Comparison of ENCODE assay signal across 24 cellular contexts in the genomic region with DNA sequence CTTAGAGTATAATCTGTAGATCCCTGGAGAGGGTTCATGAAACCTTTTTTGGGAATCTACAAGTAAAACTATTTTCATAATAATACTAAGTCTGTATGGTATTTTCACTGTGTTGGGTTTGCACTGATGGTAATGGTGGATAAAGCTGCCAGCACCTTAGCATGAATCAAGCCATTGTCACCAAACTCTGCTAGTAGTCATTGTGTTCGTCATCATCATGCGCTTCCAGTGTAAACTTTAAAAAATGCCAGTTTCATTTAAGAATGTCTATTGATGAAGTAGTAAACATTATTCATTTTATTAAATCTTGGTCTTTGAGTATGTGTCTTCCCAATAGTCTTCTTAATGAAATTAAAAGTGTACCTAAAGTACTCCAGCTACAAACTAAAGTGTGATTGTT. TPM values are rescaled to one million over a fixed set of nuclear protein-coding genes. Genes with fewer than 3 reads are reported as not detected.
DNase-seq lines count a peak whose midpoint lies in the region; ATAC-seq, FAIRE-seq and TF ChIP-seq lines count a peak whose summit lies in the region.
"Had no signal": no experiment of that assay in that cellular context is flagged by ENCODE, and none has a peak within 500 bp of the region (broad histone marks: within the 10 kb centered on the region; RNA-seq: fewer than 3 reads in every experiment).

No MANE protein-coding gene starts in this region.

- DNase-seq in Ammon's horn (ENCODE audit: low spot score) (peak; percentile 59), ascending aorta (ENCODE audit: low spot score in 2 of 2) (no peak), frontal cortex (ENCODE audit: low spot score in 2 of 2) (no peak), putamen (ENCODE audit: low spot score) (peak; percentile 56)
- DNase-seq in activated T-helper 1 cell treated with anti-CD3 and anti-CD28 coated beads, Interleukin-12 subunit alpha, Interleukin-12 subunit beta, Interleukin-2, Interleukin-4 antibody, amounts not matched to agents 30 ng/mL and 10 ng/mL and 1 ng/mL, durations not matched to agents 14 hours and 24 hours and 36 hours (ENCODE audit: low spot score) = no peak
- DNase-seq in activated CD4-positive, alpha-beta T cell treated with anti-CD3 and anti-CD28 coated beads, Interleukin-2, amount 10 ng/mL, durations not matched to agents 24 days and 14 days = no peak
- DNase-seq: AML-193, COR-L47, DMS 273 treated with DMSO at 0.1 percent for 48 hours, DND-41, GOT3, Karpas-422, NCI-H1417 treated with DMSO at 0.1 percent for 48 hours, NCI-H187 treated with DMSO at 0.1 percent for 48 hours, NCI-H345, NCI-H526, Peyer's patch had no signal

- H3K27ac ChIP-seq in ascending aorta = peak overlapping the region; percentile 41 to 42
- H3K27ac ChIP-seq: 22Rv1, Peyer's patch had no signal

- intact Hi-C loops in ascending aorta (cut with DNase I) = no loop called here
- intact Hi-C loops in activated T-helper 1 cell treated with anti-CD3 and anti-CD28 coated beads, Interleukin-12 subunit alpha, Interleukin-12 subunit beta, Interleukin-2, Interleukin-4 antibody, amounts not matched to agents 30 ng/mL and 10 ng/mL and 1 ng/mL, durations not matched to agents 14 hours and 24 hours and 36 hours (cut with micrococcal nuclease) = no loop called here
- intact Hi-C loops in activated CD4-positive, alpha-beta T cell treated with anti-CD3 and anti-CD28 coated beads, Interleukin-2, amount 10 ng/mL, durations not matched to agents 24 days and 14 days (cut with micrococcal nuclease) = no loop called here

- peaks cover 34% of the 10 kb centered on the region for H3K36me3 Mint-ChIP-seq in activated T-helper 1 cell treated with anti-CD3 and anti-CD28 coated beads, Interleukin-12 subunit alpha, Interleukin-12 subunit beta, Interleukin-2, Interleukin-4 antibody, amounts not matched to agents 30 ng/mL and 10 ng/mL and 1 ng/mL, durations not matched to agents 14 hours and 24 hours and 36 hours (ENCODE audit: low read depth)
- H3K36me3 Mint-ChIP-seq in activated CD4-positive, alpha-beta T cell treated with anti-CD3 and anti-CD28 coated beads, Interleukin-2, amount 10 ng/mL, durations not matched to agents 24 days and 14 days (ENCODE audit: low read depth) = peaks cover 44% of the 10 kb centered on the region

- no peak overlapping the region for H3K4me3 Mint-ChIP-seq in activated T-helper 1 cell treated with anti-CD3 and anti-CD28 coated beads, Interleukin-12 subunit alpha, Interleukin-12 subunit beta, Interleukin-2, Interleukin-4 antibody, amounts not matched to agents 30 ng/mL and 10 ng/mL and 1 ng/mL, durations not matched to agents 14 hours and 24 hours and 36 hours
- no peak overlapping the region for H3K4me3 Mint-ChIP-seq in activated CD4-positive, alpha-beta T cell treated with anti-CD3 and anti-CD28 coated beads, Interleukin-2, amount 10 ng/mL, durations not matched to agents 24 days and 14 days
- H3K4me3 Mint-ChIP-seq: IgD-negative memory B cell had no signal

- peak; percentile 65 for FAIRE-seq in frontal cortex (lab: Jason Lieb, UNC)

- no peaks in the 10 kb centered on the region for H3K27me3 Mint-ChIP-seq in activated T-helper 1 cell treated with anti-CD3 and anti-CD28 coated beads, Interleukin-12 subunit alpha, Interleukin-12 subunit beta, Interleukin-2, Interleukin-4 antibody, amounts not matched to agents 30 ng/mL and 10 ng/mL and 1 ng/mL, durations not matched to agents 14 hours and 24 hours and 36 hours (ENCODE audit: insufficient read depth)
- H3K27me3 Mint-ChIP-seq in activated CD4-positive, alpha-beta T cell treated with anti-CD3 and anti-CD28 coated beads, Interleukin-2, amount 10 ng/mL, durations not matched to agents 24 days and 14 days = no peaks in the 10 kb centered on the region
- H3K27me3 Mint-ChIP-seq: IgD-negative memory B cell had no signal

- H3K36me3 ChIP-seq in ascending aorta = peaks cover 37 to 54% of the 10 kb centered on the region in 2 donors

- no peaks in the 10 kb centered on the region for H3K4me1 Mint-ChIP-seq in activated T-helper 1 cell treated with anti-CD3 and anti-CD28 coated beads, Interleukin-12 subunit alpha, Interleukin-12 subunit beta, Interleukin-2, Interleukin-4 antibody, amounts not matched to agents 30 ng/mL and 10 ng/mL and 1 ng/mL, durations not matched to agents 14 hours and 24 hours and 36 hours (ENCODE audit: low read depth)
- no peaks in the 10 kb centered on the region for H3K4me1 Mint-ChIP-seq in activated CD4-positive, alpha-beta T cell treated with anti-CD3 and anti-CD28 coated beads, Interleukin-2, amount 10 ng/mL, durations not matched to agents 24 days and 14 days
- H3K4me1 Mint-ChIP-seq: IgD-negative memory B cell had no signal

- H3K9me3 Mint-ChIP-seq in activated T-helper 1 cell treated with anti-CD3 and anti-CD28 coated beads, Interleukin-12 subunit alpha, Interleukin-12 subunit beta, Interleukin-2, Interleukin-4 antibody, amounts not matched to agents 30 ng/mL and 10 ng/mL and 1 ng/mL, durations not matched to agents 14 hours and 24 hours and 36 hours = no peaks in the 10 kb centered on the region
- H3K9me3 Mint-ChIP-seq in activated CD4-positive, alpha-beta T cell treated with anti-CD3 and anti-CD28 coated beads, Interleukin-2, amount 10 ng/mL, durations not matched to agents 24 days and 14 days = no peaks in the 10 kb centered on the region
- H3K9me3 Mint-ChIP-seq: IgD-negative memory B cell had no signal

- H3K9me3 ChIP-seq in ascending aorta = no peaks in the 10 kb centered on the region
- H3K9me3 ChIP-seq: Peyer's patch had no signal

- no peaks in the 10 kb centered on the region for H3K27me3 ChIP-seq in ascending aorta
- H3K27me3 ChIP-seq: Peyer's patch had no signal

- ATAC-seq in GM18520 (IDR thresholded peaks at IDR 0.05; ENCODE audit: unreplicated experiment) = no peak
- no peak for ATAC-seq in GM21447 (IDR thresholded peaks at IDR 0.05; ENCODE audit: unreplicated experiment)
- ATAC-seq: HCT116 had no signal

- no peaks in the 10 kb centered on the region for H3K4me1 ChIP-seq in ascending aorta
- H3K4me1 ChIP-seq: Peyer's patch had no signal

- H3K27ac Mint-ChIP-seq in activated T-helper 1 cell treated with anti-CD3 and anti-CD28 coated beads, Interleukin-12 subunit alpha, Interleukin-12 subunit beta, Interleukin-2, Interleukin-4 antibody, amounts not matched to agents 30 ng/mL and 10 ng/mL and 1 ng/mL, durations not matched to agents 14 hours and 24 hours and 36 hours = no peak overlapping the region
- H3K27ac Mint-ChIP-seq in activated CD4-positive, alpha-beta T cell treated with anti-CD3 and anti-CD28 coated beads, Interleukin-2, amount 10 ng/mL, durations not matched to agents 24 days and 14 days = no peak overlapping the region
- H3K27ac Mint-ChIP-seq: IgD-negative memory B cell had no signal

- TF ChIP-seq CTCF in ascending aorta (IDR thresholded peaks at IDR 0.05) = no peak

- H3K4me3 ChIP-seq in ascending aorta = no peak overlapping the region
- H3K4me3 ChIP-seq: Peyer's patch had no signal

RNA-seq across cellular contexts. Expression of a gene that starts 15.0 kb away (rescaled TPM):
- total RNA-seq in ascending aorta (19.1 TPM), frontal cortex (16.7 TPM)
- total RNA-seq in activated T-helper 1 cell treated with anti-CD3 and anti-CD28 coated beads, Interleukin-12 subunit alpha, Interleukin-12 subunit beta, Interleukin-2, Interleukin-4 antibody, amounts not matched to agents 30 ng/mL and 10 ng/mL and 1 ng/mL, durations not matched to agents 14 hours and 24 hours and 36 hours = 32.7 and 38.1 TPM in 2 replicates
- 38.3 and 41.4 TPM in 2 replicates for total RNA-seq in activated CD4-positive, alpha-beta T cell treated with anti-CD3 and anti-CD28 coated beads, Interleukin-2, amount 10 ng/mL, durations not matched to agents 24 days and 14 days

RNA-seq across cellular contexts. Expression of a gene that starts 46.8 kb away (rescaled TPM):
- total RNA-seq in ascending aorta = 2,116 TPM
- total RNA-seq in frontal cortex = 15.5 TPM
- total RNA-seq in activated T-helper 1 cell treated with anti-CD3 and anti-CD28 coated beads, Interleukin-12 subunit alpha, Interleukin-12 subunit beta, Interleukin-2, Interleukin-4 antibody, amounts not matched to agents 30 ng/mL and 10 ng/mL and 1 ng/mL, durations not matched to agents 14 hours and 24 hours and 36 hours = 3.0 and 3.7 TPM in 2 replicates
- total RNA-seq in activated CD4-positive, alpha-beta T cell treated with anti-CD3 and anti-CD28 coated beads, Interleukin-2, amount 10 ng/mL, durations not matched to agents 24 days and 14 days = 3.1 and 3.5 TPM in 2 replicates
- total RNA-seq: G401, MCF 10A had no signal

Comparison
In these comparisons a context has a peak if more than half of its experiments do, and no peak if none do; other contexts are left out.
1. DNase-seq: peak in Ammon's horn (single experiment) and putamen (single experiment); none in ascending aorta (0 of 2), frontal cortex (0 of 2), activated T-helper 1 cell treated with anti-CD3 and anti-CD28 coated beads, Interleukin-12 subunit alpha, Interleukin-12 subunit beta, Interleukin-2, Interleukin-4 antibody, amounts not matched to agents 30 ng/mL and 10 ng/mL and 1 ng/mL, durations not matched to agents 14 hours and 24 hours and 36 hours (single experiment) and activated CD4-positive, alpha-beta T cell treated with anti-CD3 and anti-CD28 coated beads, Interleukin-2, amount 10 ng/mL, durations not matched to agents 24 days and 14 days (single experiment).
2. RNA of a gene that starts 46.8 kb away (total RNA-seq): 2,116 TPM in ascending aorta (single experiment); 15.5 TPM in frontal cortex (single experiment), 3.1 to 3.5 TPM in activated CD4-positive, alpha-beta T cell treated with anti-CD3 and anti-CD28 coated beads, Interleukin-2, amount 10 ng/mL, durations not matched to agents 24 days and 14 days and 3.0 to 3.7 TPM in activated T-helper 1 cell treated with anti-CD3 and anti-CD28 coated beads, Interleukin-12 subunit alpha, Interleukin-12 subunit beta, Interleukin-2, Interleukin-4 antibody, amounts not matched to agents 30 ng/mL and 10 ng/mL and 1 ng/mL, durations not matched to agents 14 hours and 24 hours and 36 hours; every median in the first group is over 100 times any median in the second.